15 cellular contexts compared by ENCODE assay signal in the genomic region with DNA sequence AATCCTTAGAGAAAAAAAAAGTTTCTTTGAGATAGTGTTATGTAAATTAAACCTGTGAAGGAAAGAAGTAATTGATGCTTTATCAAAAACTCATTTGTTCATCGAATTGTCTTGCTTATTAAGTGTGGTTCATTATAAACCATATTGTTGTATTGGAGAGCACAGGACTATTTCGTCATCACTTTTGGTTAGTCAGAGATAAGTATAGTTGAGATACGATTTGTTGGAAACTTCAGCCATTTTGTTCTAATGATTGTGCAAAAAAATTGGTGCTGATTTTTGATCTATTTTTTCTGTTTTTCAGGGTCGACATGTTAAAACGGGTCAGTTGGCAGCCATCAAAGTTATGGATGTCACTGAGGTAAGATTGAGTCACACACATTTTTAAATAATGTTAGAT.
A peak's percentile ranks its signal among the peaks of the same experiment; 100 is the strongest.
DNase-seq lines count a peak whose midpoint lies in the region; ATAC-seq and TF ChIP-seq lines count a peak whose summit lies in the region.
"Had no signal": no experiment of that assay in that cellular context is flagged by ENCODE, and none has a peak within 500 bp of the region (broad histone marks: within the 10 kb centered on the region; RNA-seq: fewer than 3 reads in every experiment).

No MANE protein-coding gene starts in this region.

- no peak overlapping the region for H3K4ac ChIP-seq in H9 (ENCODE audit: low read depth, low read length)

- H3K18ac ChIP-seq in H9 (ENCODE audit: insufficient read length, low read depth, low read length) = no peak overlapping the region

- TF ChIP-seq POLR2A in breast epithelium (IDR thresholded peaks at IDR 0.05) = no peak
- no peak for TF ChIP-seq POLR2A in transverse colon (IDR thresholded peaks at IDR 0.05)

- H3K4me3 ChIP-seq in breast epithelium = no peak overlapping the region
- no peak overlapping the region for H3K4me3 ChIP-seq in transverse colon

- H2BK15ac ChIP-seq in H9 (ENCODE audit: low read depth, low read length) = no peak overlapping the region

- H3K27ac Mint-ChIP-seq in MCF 10A (ENCODE audit: low read depth, unreplicated experiment) = no peak overlapping the region
- peak overlapping the region; percentile 82 for H3K27ac Mint-ChIP-seq in central memory CD8-positive, alpha-beta T cell (ENCODE audit: low read depth)
- peak overlapping the region; percentile 82 for H3K27ac Mint-ChIP-seq in mesothelial cell of epicardium
- no peak overlapping the region; a peak in 1 of 7 replicates for H3K27ac Mint-ChIP-seq in H9

- no peaks in the 10 kb centered on the region for H3K79me1 ChIP-seq in H9 (ENCODE audit: insufficient read depth, low read depth, low read length, poor library complexity, severe bottlenecking)

- no peak overlapping the region for H2AFZ ChIP-seq in H9 (ENCODE audit: low read length)

- no peaks in the 10 kb centered on the region for H3K23me2 ChIP-seq in H9 (ENCODE audit: insufficient read length, low read depth, low read length, poor library complexity, severe bottlenecking)

- H3K9me3 ChIP-seq in breast epithelium (no peaks in the 10 kb centered on the region), transverse colon (no peaks in the 10 kb centered on the region), H9 (ENCODE audit: control insufficient read depth, low read depth, low read length) (no peaks in the 10 kb centered on the region)

- H3K4me2 ChIP-seq in H9 (ENCODE audit: insufficient read depth, insufficient read length, low read length) = no peak overlapping the region

- no peak overlapping the region for H3K14ac ChIP-seq in H9 (ENCODE audit: insufficient read depth, low read length)

- intact Hi-C loops in breast epithelium (cut with DNase I; ENCODE audit: low total_unique reads) (no loop called here), MCF 10A (cut with micrococcal nuclease) (no loop called here), transverse colon (cut with DNase I; ENCODE audit: low total_unique reads) (no loop called here)

- no peak for TF ChIP-seq EP300 in transverse colon (IDR thresholded peaks at IDR 0.05; ENCODE audit: low read depth)

- ATAC-seq in central memory CD8-positive, alpha-beta T cell (replicated peaks; ENCODE audit: extremely low read depth, poor library complexity, severe bottlenecking) = no peak
- ATAC-seq in GM21737 (IDR thresholded peaks at IDR 0.05; ENCODE audit: unreplicated experiment) = no peak

- H3K27me3 ChIP-seq in breast epithelium (no peaks in the 10 kb centered on the region), transverse colon (no peaks in the 10 kb centered on the region), H9 (ENCODE audit: insufficient read depth, low read length) (no peaks in the 10 kb centered on the region)

- H3K4me1 Mint-ChIP-seq in MCF 10A (ENCODE audit: insufficient read depth, unreplicated experiment) = peaks cover 38% of the 10 kb centered on the region
- H3K4me1 Mint-ChIP-seq in central memory CD8-positive, alpha-beta T cell = peaks cover 76% of the 10 kb centered on the region
- peaks cover 55% of the 10 kb centered on the region for H3K4me1 Mint-ChIP-seq in mesothelial cell of epicardium
- H3K4me1 Mint-ChIP-seq in H9 = peaks cover 19 to 24% of the 10 kb centered on the region in 2 experiments

- TF ChIP-seq CTCF in breast epithelium (IDR thresholded peaks at IDR 0.05) (no peak), MCF 10A (IDR thresholded peaks at IDR 0.05; ENCODE audit: unreplicated experiment) (no peak), mesothelial cell of epicardium (IDR thresholded peaks at IDR 0.05; ENCODE audit: unreplicated experiment) (no peak), transverse colon (IDR thresholded peaks at IDR 0.05) (no peak), H9 (conservative IDR thresholded peaks at IDR 0.05) (no peak)

- H3K36me3 Mint-ChIP-seq in MCF 10A (ENCODE audit: insufficient read depth, unreplicated experiment) (peaks cover 27% of the 10 kb centered on the region), mesothelial cell of epicardium (peaks cover 8% of the 10 kb centered on the region), H9 (ENCODE audit: insufficient read depth in 1 of 3, low read depth in 3 of 3) (peaks cover 0 to 13% (median 5%) of the 10 kb centered on the region in 3 experiments; a peak in 5 of 7 replicates)
- peaks cover 13% of the 10 kb centered on the region for H3K36me3 Mint-ChIP-seq in central memory CD8-positive, alpha-beta T cell (ENCODE audit: insufficient read depth)

- H3K9me3 Mint-ChIP-seq in MCF 10A (ENCODE audit: unreplicated experiment) (no peaks in the 10 kb centered on the region), mesothelial cell of epicardium (no peaks in the 10 kb centered on the region), H9 (no peaks in the 10 kb centered on the region)
- H3K9me3 Mint-ChIP-seq in central memory CD8-positive, alpha-beta T cell = no peaks in the 10 kb centered on the region

- H3K36me3 ChIP-seq in breast epithelium = no peaks in the 10 kb centered on the region
- H3K36me3 ChIP-seq in transverse colon = no peaks in the 10 kb centered on the region

- DNase-seq in breast epithelium (ENCODE audit: low spot score in 2 of 2) = no peak
- DNase-seq in MCF 10A (ENCODE audit: unreplicated experiment) = no peak
- DNase-seq in central memory CD8-positive, alpha-beta T cell (ENCODE audit: low spot score in 2 of 2) = no peak
- DNase-seq in mesothelial cell of epicardium (ENCODE audit: low spot score in 2 of 2, unreplicated experiment in 2 of 2) = no peak
- DNase-seq in transverse colon = no peak
- no peak for DNase-seq in stimulated activated CD4-positive, alpha-beta T cell treated with anti-CD3 and anti-CD28 coated beads, Interleukin-12 subunit alpha, Interleukin-12 subunit beta, amount 100 ng/mL, for 4 hours
- no peak for DNase-seq in H9
- DNase-seq: activated CD4-positive, alpha-beta T cell treated with anti-CD3 and anti-CD28 coated beads for 4 hours; COR-L47; cortex of kidney; GOT3; NCI-H82; RPMI8226 had no signal

- H3K27me3 Mint-ChIP-seq in MCF 10A (ENCODE audit: insufficient read depth, unreplicated experiment) (no peaks in the 10 kb centered on the region), mesothelial cell of epicardium (ENCODE audit: low read depth) (no peaks in the 10 kb centered on the region), H9 (ENCODE audit: low read depth) (no peaks in the 10 kb centered on the region)
- H3K27me3 Mint-ChIP-seq in central memory CD8-positive, alpha-beta T cell = no peaks in the 10 kb centered on the region
- H3K27me3 Mint-ChIP-seq: activated naive CD8-positive, alpha-beta T cell had no signal

- H2BK5ac ChIP-seq in H9 (ENCODE audit: insufficient read length, low read length) = no peak overlapping the region

- WGBS in transverse colon (ENCODE audit: low coverage in 1 of 2), 2 donors = 83 to 91% methylated on average over 5 of the region's 5 CpGs
- WGBS in H9 (ENCODE audit: extremely low coverage, insufficient read length, low lambda C conversion rate) = no CpG with 5 or more reads among the region's 5 CpGs

- peaks cover 14% of the 10 kb centered on the region; the same call in 1 of the 2 replicates for H3K79me2 ChIP-seq in H9 (ENCODE audit: insufficient read depth, low read length)

- H3K27ac ChIP-seq in breast epithelium (peak overlapping the region; percentile 60 to 73), transverse colon (peak overlapping the region in 3 of 4 donors; percentile 7 to 37 (median 7)), H9 (ENCODE audit: insufficient read length, low read depth, low read length) (no peak overlapping the region)

- no peak overlapping the region for H4K91ac ChIP-seq in H9 (ENCODE audit: insufficient read length, low read depth, low read length)

- H3K4me1 ChIP-seq in breast epithelium (peaks cover 0 to 3% of the 10 kb centered on the region in 2 donors), transverse colon (peaks cover 0 to 44% (median 13%) of the 10 kb centered on the region in 4 donors), H9 (ENCODE audit: insufficient read depth, low read length) (peaks cover 3% of the 10 kb centered on the region; the same call in 1 of the 2 replicates)

- no peak overlapping the region for H2AK5ac ChIP-seq in H9 (ENCODE audit: insufficient read length, low read length)

- BruUV-seq in MCF 10A (replicated peaks; lab: Mats Ljungman, UMichigan) = no TSS peak

- H3K4me3 Mint-ChIP-seq in MCF 10A (ENCODE audit: unreplicated experiment) (no peak overlapping the region), mesothelial cell of epicardium (no peak overlapping the region), H9 (no peak overlapping the region)
- H3K4me3 Mint-ChIP-seq in central memory CD8-positive, alpha-beta T cell = no peak overlapping the region
- H3K4me3 Mint-ChIP-seq: activated naive CD8-positive, alpha-beta T cell had no signal

- no peak overlapping the region for H3K9ac ChIP-seq in H9 (ENCODE audit: extremely low read depth, insufficient read length, low read length)

- in situ Hi-C loops in transverse colon (cut with MboI; ENCODE audit: low pct_ligation_motif_present in 1 of 4, low pct_unique_long_range_greater_than_20kb in 1 of 4, low sequenced_read_pairs in 3 of 4) = no loop called here

- H3T11ph ChIP-seq in H9 (ENCODE audit: low read length) = no peak overlapping the region

- H2BK20ac ChIP-seq in H9 (ENCODE audit: low read depth, low read length, poor library complexity, severe bottlenecking) = no peak overlapping the region

- no peak overlapping the region for H3K23ac ChIP-seq in H9 (ENCODE audit: insufficient read length, low read depth, low read length)

- CTCF ChIA-PET in MCF 10A (lab: Yijun Ruan, JAX) = no interaction called here

- H4K5ac ChIP-seq in H9 (ENCODE audit: insufficient read length, low read depth, low read length) = no peak overlapping the region

- H2BK120ac ChIP-seq in H9 (ENCODE audit: low read depth, low read length, poor library complexity, severe bottlenecking) = no peak overlapping the region

- no peaks in the 10 kb centered on the region for H4K20me1 ChIP-seq in H9 (ENCODE audit: control insufficient read depth, insufficient read depth, insufficient read length)

- no peak overlapping the region for H2BK12ac ChIP-seq in H9 (ENCODE audit: insufficient read length, low read depth, low read length)

- POLR2A ChIA-PET in MCF 10A (lab: Yijun Ruan, JAX) = no interaction called here

- H4K8ac ChIP-seq in H9 (replicated peaks; ENCODE audit: insufficient read length, low read depth, low read length) = no peak overlapping the region

- H3K56ac ChIP-seq in H9 (ENCODE audit: insufficient read length, low read depth, low read length) = no peak overlapping the region

Comparison
In these comparisons a context has a peak if more than half of its experiments do, and no peak if none do; other contexts are left out.
1. H3K27ac Mint-ChIP-seq: peak in central memory CD8-positive, alpha-beta T cell (single experiment) and mesothelial cell of epicardium (single experiment); none in MCF 10A (single experiment) and H9 (0 of 3).